In genomic region chr22:31344369-31345330, GRCh38 we compare ENCODE assay signal across 8 cellular contexts. TPM values are rescaled to one million over a fixed set of nuclear protein-coding genes. Genes with fewer than 3 reads are reported as not detected.
DNase-seq lines count a peak whose midpoint lies in the region; ATAC-seq and TF ChIP-seq lines count a peak whose summit lies in the region.

No MANE protein-coding gene starts in this region.

- H3K36me3 ChIP-seq in CD4-positive, alpha-beta memory T cell (ENCODE audit: insufficient read depth, low read length): peaks cover 30% of the 10 kb centered on the region
- H3K36me3 ChIP-seq in Loucy (ENCODE audit: insufficient read depth, low read length) (peaks cover 29% of the 10 kb centered on the region; the same call in 1 of the 2 replicates), cardiac muscle cell (peaks cover 11% of the 10 kb centered on the region)

- H3K9me2 ChIP-seq in Loucy (replicated peaks; ENCODE audit: low read depth, low read length): no peaks in the 10 kb centered on the region

- no peaks in the 10 kb centered on the region for H3K9me3 ChIP-seq in CD4-positive, alpha-beta memory T cell (ENCODE audit: control insufficient read depth in 1 of 2, low read length in 2 of 2)
- H3K9me3 ChIP-seq in Loucy (ENCODE audit: insufficient read depth, low read depth, low read length) (no peaks in the 10 kb centered on the region), cardiac muscle cell (ENCODE audit: low read depth) (no peaks in the 10 kb centered on the region)

- ATAC-seq in HG03378 (IDR thresholded peaks at IDR 0.05; ENCODE audit: unreplicated experiment) (no peak), HG03432 (IDR thresholded peaks at IDR 0.05; ENCODE audit: unreplicated experiment) (no peak)

- no peaks in the 10 kb centered on the region for H3F3A ChIP-seq in Loucy (ENCODE audit: low read depth)

- peaks cover 13 to 54% of the 10 kb centered on the region in 2 donors for H3K36me3 Mint-ChIP-seq in CD4-positive, alpha-beta memory T cell

- intact Hi-C loops in CD4-positive, alpha-beta memory T cell (cut with micrococcal nuclease): loop anchor here (1.0 to 5.0 kb wide), 4 partner anchors 55 to 707 kb away; partner anchors contain the start of genes DEPDC5, DRG1, PRR14L and SLC35E4

- H3K9me3 Mint-ChIP-seq in CD4-positive, alpha-beta memory T cell: no peaks in the 10 kb centered on the region

- H3K4me1 Mint-ChIP-seq in CD4-positive, alpha-beta memory T cell: peaks cover 35 to 70% (median 50%) of the 10 kb centered on the region in 4 donors

- no peaks in the 10 kb centered on the region for H3K27me3 ChIP-seq in CD4-positive, alpha-beta memory T cell (ENCODE audit: insufficient read depth, low read length)
- no peaks in the 10 kb centered on the region for H3K27me3 ChIP-seq in Loucy (ENCODE audit: insufficient read depth, low read length, poor library complexity, severe bottlenecking)
- no peaks in the 10 kb centered on the region for H3K27me3 ChIP-seq in cardiac muscle cell

- peaks cover 82% of the 10 kb centered on the region for H3K79me2 ChIP-seq in Loucy (ENCODE audit: insufficient read depth, low read length)

- peak overlapping the region; percentile 92 for H3K9ac ChIP-seq in Loucy (ENCODE audit: low read depth, low read length, poor library complexity, severe bottlenecking)

- peak overlapping the region; percentile 100 for H3K4me2 ChIP-seq in Loucy (ENCODE audit: low read depth, low read length, poor library complexity, severe bottlenecking)

- H3K27ac Mint-ChIP-seq in CD4-positive, alpha-beta memory T cell: peak overlapping the region; percentile 78 to 96 (median 93)

- H4K20me1 ChIP-seq in Loucy (ENCODE audit: insufficient read depth, low read length, poor library complexity, severe bottlenecking): peaks cover 59% of the 10 kb centered on the region

- no peaks in the 10 kb centered on the region for H3K27me3 Mint-ChIP-seq in CD4-positive, alpha-beta memory T cell

- TF ChIP-seq CTCF in Loucy (conservative IDR thresholded peaks at IDR 0.05; ENCODE audit: low read length) (no peak), cardiac muscle cell (IDR thresholded peaks at IDR 0.05; ENCODE audit: low read depth, low read length) (no peak)

- peaks cover 61% of the 10 kb centered on the region for H3K4me1 ChIP-seq in CD4-positive, alpha-beta memory T cell (ENCODE audit: insufficient read depth, low read length)
- H3K4me1 ChIP-seq in Loucy (ENCODE audit: insufficient read depth, low read length, poor library complexity, severe bottlenecking) (peaks cover 43% of the 10 kb centered on the region), cardiac muscle cell (ENCODE audit: low read depth) (peaks cover 22% of the 10 kb centered on the region)

- peak overlapping the region; percentile 85 to 98 (median 89) for H3K4me3 Mint-ChIP-seq in CD4-positive, alpha-beta memory T cell

- POLR2A ChIA-PET in CD4-positive, alpha-beta memory T cell (lab: Charles Lee; ENCODE audit: partially characterized antibody): interaction anchor here (0.6 to 7.7 kb wide), 23 partner anchors 11 to 317 kb away, joined by 3 to 179 read pairs (median 4); partner anchors contain the start of genes DRG1, LIMK2 and PIK3IP1

- peak overlapping the region; percentile 56 for H3K27ac ChIP-seq in CD4-positive, alpha-beta memory T cell (ENCODE audit: low read depth, low read length)
- H3K27ac ChIP-seq in cardiac muscle cell: peak overlapping the region; percentile 49

- CTCF ChIA-PET in CD4-positive, alpha-beta memory T cell (lab: Charles Lee; ENCODE audit: partially characterized antibody): interaction anchor here (0.6 to 1.3 kb wide), 7 partner anchors 14 to 79 kb away, joined by 3 to 6 read pairs (median 3); partner anchors contain the start of genes DRG1 and PIK3IP1

- H3K4me3 ChIP-seq in CD4-positive, alpha-beta memory T cell (ENCODE audit: low read length in 2 of 2): peak overlapping the region; percentile 0 to 73
- H3K4me3 ChIP-seq in Loucy (ENCODE audit: low read length, poor library complexity, severe bottlenecking) (peak overlapping the region; percentile 90), cardiac muscle cell (peak overlapping the region; percentile 60)

- DNase-seq in CD4-positive, alpha-beta memory T cell: peak; percentile 18 to 57 (median 26)
- DNase-seq in activated naive CD4-positive, alpha-beta T cell treated with Interleukin-2 at 50 U/mL for 16 hours: peak; percentile 32
- DNase-seq in cardiac muscle cell (ENCODE audit: low read depth in 1 of 2, low spot score in 1 of 2): peak; percentile 5 to 59
- DNase-seq in retina: peak; percentile 57
- no peak for DNase-seq in dedifferentiated amniotic fluid mesenchymal stem cell (ENCODE audit: extremely low spot score)

- H2AFZ ChIP-seq in Loucy (ENCODE audit: low read length): no peak overlapping the region

RNA-seq across cellular contexts. Expression of gene PATZ1, which starts 1.5 kb away (rescaled TPM):
- 10 to 100 TPM; 40.9 to 43.7 TPM for total RNA-seq in CD4-positive, alpha-beta memory T cell
- polyA plus RNA-seq in CD4-positive, alpha-beta memory T cell: 10 to 100 TPM in 1 of 2 donors, 1 to 10 TPM in 1; 6.6 to 19.7 TPM
- 29.6 and 46.4 TPM in 2 replicates for total RNA-seq in cardiac muscle cell
- 24.8 and 35.5 TPM in 2 replicates for polyA plus RNA-seq in cardiac muscle cell

RNA-seq across cellular contexts. Expression of gene PIK3IP1, which starts 52.4 kb away (rescaled TPM):
- total RNA-seq in CD4-positive, alpha-beta memory T cell: 100 to 1,000 TPM; 399 to 411 TPM
- 100 to 1,000 TPM; 418 to 473 TPM for polyA plus RNA-seq in CD4-positive, alpha-beta memory T cell
- total RNA-seq in cardiac muscle cell: 7.2 and 9.8 TPM in 2 replicates
- polyA plus RNA-seq in cardiac muscle cell: 6.5 and 12.0 TPM in 2 replicates

RNA-seq across cellular contexts. Expression of gene DRG1, which starts 54.8 kb away (rescaled TPM):
- 10 to 100 TPM; 80.3 to 82.5 TPM for total RNA-seq in CD4-positive, alpha-beta memory T cell
- 100 to 1,000 TPM in 1 of 2 donors, 10 to 100 TPM in 1; 74.8 to 128 TPM for polyA plus RNA-seq in CD4-positive, alpha-beta memory T cell
- 55.0 and 70.6 TPM in 2 replicates for total RNA-seq in cardiac muscle cell
- 94.1 and 100 TPM in 2 replicates for polyA plus RNA-seq in cardiac muscle cell

Comparison
In these comparisons a context has a peak if more than half of its experiments do, and no peak if none do; other contexts are left out.
1. H3K4me3 ChIP-seq: peak in every context shown above with its lines; median percentile 90 in Loucy; 60 in cardiac muscle cell; 36 in CD4-positive, alpha-beta memory T cell.
2. RNA of gene PIK3IP1, which starts 52.4 kb away (total RNA-seq): 399 to 411 TPM in CD4-positive, alpha-beta memory T cell; 7.2 to 9.8 TPM in cardiac muscle cell; every median in the first group is over 10 times any median in the second.